26 cellular contexts compared by ENCODE assay signal in the genomic region with DNA sequence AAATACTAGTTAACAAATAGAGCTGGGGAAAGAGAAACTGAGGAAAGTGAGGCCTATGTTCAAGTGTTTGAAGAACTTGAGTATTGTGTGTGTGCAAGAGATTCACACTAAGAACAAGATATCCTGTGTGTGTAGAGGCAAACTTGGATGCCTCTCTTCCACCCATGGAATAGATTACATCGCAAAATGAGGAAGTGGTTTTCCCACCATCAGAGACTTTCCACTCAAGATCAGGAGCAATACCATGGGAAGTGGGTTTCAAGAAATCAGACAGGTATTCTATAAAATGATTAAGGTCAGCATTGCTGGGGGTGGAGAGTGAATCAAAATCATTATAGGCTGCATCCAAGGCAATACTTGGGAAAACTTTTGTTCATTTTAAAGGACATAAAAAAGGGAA.
"Had no signal": no experiment of that assay in that cellular context is flagged by ENCODE, and none has a peak within 500 bp of the region (broad histone marks: within the 10 kb centered on the region; RNA-seq: fewer than 3 reads in every experiment).

No MANE protein-coding gene starts in this region.

- H3K4me1 ChIP-seq: colonic mucosa, gastrocnemius medialis, left lung, lower lobe of right lung had no signal

- ATAC-seq: effector memory CD8-positive, alpha-beta T cell; esophagus mucosa; gastrocnemius medialis; heart right ventricle; left cardiac atrium; left lung; left ventricle myocardium superior; lower lobe of right lung; naive thymus-derived CD4-positive, alpha-beta T cell had no signal

- H3K27ac ChIP-seq: colonic mucosa, epithelial cell of prostate, esophagus squamous epithelium, gastrocnemius medialis, heart right ventricle, left lung, lower lobe of right lung had no signal

- DNase-seq: colonic mucosa; cortex of kidney; effector CD8-positive, alpha-beta T cell; effector memory CD8-positive, alpha-beta T cell; endodermal cell; erythroblast; esophagus squamous epithelium; foreskin fibroblast; foreskin melanocyte; gastrocnemius medialis; glutamatergic neuron; head of caudate nucleus; heart right ventricle; hippocampal formation; left cardiac atrium; left lung; left ventricle myocardium superior; lower lobe of right lung; mesenchymal stem cell; midbrain; naive thymus-derived CD4-positive, alpha-beta T cell had no signal

- FAIRE-seq: endometrium, islet of Langerhans, keratinocyte had no signal

- H3K9me3 ChIP-seq: colonic mucosa, esophagus squamous epithelium, gastrocnemius medialis, heart right ventricle, left lung, lower lobe of right lung had no signal

- H3K27me3 ChIP-seq: colonic mucosa, esophagus squamous epithelium, gastrocnemius medialis, heart right ventricle, left lung had no signal

- H3K36me3 ChIP-seq: colonic mucosa, esophagus squamous epithelium, gastrocnemius medialis, heart right ventricle, left lung, lower lobe of right lung had no signal

- H3K4me3 ChIP-seq: colonic mucosa, esophagus squamous epithelium, gastrocnemius medialis, heart right ventricle, left lung, lower lobe of right lung had no signal
